17 cellular contexts compared by ENCODE assay signal in genomic region chr15:25784141-25784540, GRCh38.
DNase-seq lines count a peak whose midpoint lies in the region; FAIRE-seq and TF ChIP-seq lines count a peak whose summit lies in the region.
"Had no signal": no experiment of that assay in that cellular context is flagged by ENCODE, and none has a peak within 500 bp of the region (broad histone marks: within the 10 kb centered on the region; RNA-seq: fewer than 3 reads in every experiment).

No MANE protein-coding gene starts in this region.

- intact Hi-C loops in activated T-helper 2 cell treated with anti-CD3 and anti-CD28 coated beads, Interferon-gamma antibody, Interleukin-2, Interleukin-4, amounts not matched to agents 10 μg/mL and 5 μg/mL and 100 μg/mL, durations not matched to agents 14 hours and 24 hours and 36 hours (cut with micrococcal nuclease): no loop called here
- intact Hi-C loops in kidney (cut with DNase I) (no loop called here), tibial artery (cut with DNase I; ENCODE audit: low total_unique reads) (no loop called here)

- H3K9me3 ChIP-seq in kidney (ENCODE audit: control insufficient read depth in 1 of 2, low read length in 2 of 2) (no peaks in the 10 kb centered on the region), tibial artery (no peaks in the 10 kb centered on the region)
- H3K9me3 ChIP-seq: colonic mucosa, left ventricle myocardium inferior, tibial nerve had no signal

- H3K27ac Mint-ChIP-seq in activated CD4-positive, alpha-beta T cell treated with anti-CD3 and anti-CD28 coated beads, Interleukin-2, amount 10 ng/mL, durations not matched to agents 7 days and 5 days: peak overlapping the region; percentile 25
- H3K27ac Mint-ChIP-seq in activated T-helper 2 cell treated with anti-CD3 and anti-CD28 coated beads, Interferon-gamma antibody, Interleukin-2, Interleukin-4, amounts not matched to agents 10 μg/mL and 5 μg/mL and 100 μg/mL, durations not matched to agents 14 hours and 24 hours and 36 hours: peak overlapping the region; percentile 85

- H3K27ac ChIP-seq in kidney (ENCODE audit: low read depth in 2 of 2, low read length in 2 of 2) (no peak overlapping the region), tibial artery (peak overlapping the region; percentile 59 to 75)
- H3K27ac ChIP-seq: colonic mucosa, left ventricle myocardium inferior, tibial nerve had no signal

- no peak for DNase-seq in activated CD4-positive, alpha-beta T cell treated with anti-CD3 and anti-CD28 coated beads, Interleukin-2, amount 10 ng/mL, durations not matched to agents 7 days and 5 days
- DNase-seq in activated CD4-positive, alpha-beta T cell treated with anti-CD3 and anti-CD28 coated beads, Interleukin-2, amount 50 U/mL, for 4 hours: no peak
- no peak for DNase-seq in activated T-helper 2 cell treated with anti-CD3 and anti-CD28 coated beads, Interferon-gamma antibody, Interleukin-2, Interleukin-4, amounts not matched to agents 10 μg/mL and 5 μg/mL and 100 μg/mL, durations not matched to agents 14 hours and 24 hours and 36 hours (ENCODE audit: low spot score)
- peak; percentile 41 for DNase-seq in kidney
- DNase-seq in tibial artery: no peak
- DNase-seq in activated effector memory CD4-positive, alpha-beta T cell treated with anti-CD3 and anti-CD28 coated beads, Interleukin-2, amount 50 U/mL, for 16 hours: no peak
- DNase-seq in D341Med (ENCODE audit: low spot score): no peak
- no peak for DNase-seq in hippocampal formation (lab: John Stamatoyannopoulos, UW)
- DNase-seq: colonic mucosa; left ventricle myocardium inferior; NCI-H1436 treated with DMSO at 0.1 percent for 48 hours; NK-92 treated with Interleukin-12 subunit alpha and Interleukin-12 subunit beta, amount 100 ng/mL, for 24 hours; occipital lobe had no signal

- H3K9ac ChIP-seq in kidney (ENCODE audit: low read length in 2 of 2): no peak overlapping the region

- H3K27me3 ChIP-seq in tibial artery: no peaks in the 10 kb centered on the region
- H3K27me3 ChIP-seq: colonic mucosa, tibial nerve had no signal

- H3K4me3 ChIP-seq in kidney (ENCODE audit: low read length in 2 of 2) (no peak overlapping the region), tibial artery (no peak overlapping the region)
- H3K4me3 ChIP-seq: colonic mucosa, left ventricle myocardium inferior, tibial nerve had no signal

- TF ChIP-seq CTCF in kidney (IDR thresholded peaks at IDR 0.05; ENCODE audit: borderline replicate concordance, extremely low read depth, insufficient read depth) (no peak), tibial artery (IDR thresholded peaks at IDR 0.05) (no peak)

- POLR2A ChIA-PET in activated CD4-positive, alpha-beta T cell treated with anti-CD3 and anti-CD28 coated beads, Interleukin-2, amount 10 ng/mL, durations not matched to agents 7 days and 5 days (lab: Charles Lee): interaction anchor here (0.5 kb wide), 1 partner anchor 150 kb away, joined by 3 read pairs; no protein-coding TSS in a partner anchor

- H3K36me3 Mint-ChIP-seq in activated CD4-positive, alpha-beta T cell treated with anti-CD3 and anti-CD28 coated beads, Interleukin-2, amount 10 ng/mL, durations not matched to agents 7 days and 5 days (ENCODE audit: low read depth): peaks cover 6% of the 10 kb centered on the region
- H3K36me3 Mint-ChIP-seq in activated T-helper 2 cell treated with anti-CD3 and anti-CD28 coated beads, Interferon-gamma antibody, Interleukin-2, Interleukin-4, amounts not matched to agents 10 μg/mL and 5 μg/mL and 100 μg/mL, durations not matched to agents 14 hours and 24 hours and 36 hours (ENCODE audit: low read depth): peaks cover 24% of the 10 kb centered on the region

- CTCF ChIA-PET in activated CD4-positive, alpha-beta T cell treated with anti-CD3 and anti-CD28 coated beads, Interleukin-2, amount 10 ng/mL, durations not matched to agents 7 days and 5 days (lab: Charles Lee): interaction anchor here (1.0 to 1.4 kb wide), 3 partner anchors 12 to 150 kb away, joined by 3 to 4 read pairs (median 3); no protein-coding TSS in a partner anchor

- H3K4me1 Mint-ChIP-seq in activated CD4-positive, alpha-beta T cell treated with anti-CD3 and anti-CD28 coated beads, Interleukin-2, amount 10 ng/mL, durations not matched to agents 7 days and 5 days: peaks cover 29% of the 10 kb centered on the region
- H3K4me1 Mint-ChIP-seq in activated T-helper 2 cell treated with anti-CD3 and anti-CD28 coated beads, Interferon-gamma antibody, Interleukin-2, Interleukin-4, amounts not matched to agents 10 μg/mL and 5 μg/mL and 100 μg/mL, durations not matched to agents 14 hours and 24 hours and 36 hours (ENCODE audit: low read depth): peaks cover 35% of the 10 kb centered on the region

- no peaks in the 10 kb centered on the region for H3K9me3 Mint-ChIP-seq in activated CD4-positive, alpha-beta T cell treated with anti-CD3 and anti-CD28 coated beads, Interleukin-2, amount 10 ng/mL, durations not matched to agents 7 days and 5 days
- H3K9me3 Mint-ChIP-seq in activated T-helper 2 cell treated with anti-CD3 and anti-CD28 coated beads, Interferon-gamma antibody, Interleukin-2, Interleukin-4, amounts not matched to agents 10 μg/mL and 5 μg/mL and 100 μg/mL, durations not matched to agents 14 hours and 24 hours and 36 hours: no peaks in the 10 kb centered on the region
- H3K9me3 Mint-ChIP-seq: CD8-positive, alpha-beta T cell had no signal

- H3K27me3 Mint-ChIP-seq in activated CD4-positive, alpha-beta T cell treated with anti-CD3 and anti-CD28 coated beads, Interleukin-2, amount 10 ng/mL, durations not matched to agents 7 days and 5 days: no peaks in the 10 kb centered on the region
- no peaks in the 10 kb centered on the region for H3K27me3 Mint-ChIP-seq in activated T-helper 2 cell treated with anti-CD3 and anti-CD28 coated beads, Interferon-gamma antibody, Interleukin-2, Interleukin-4, amounts not matched to agents 10 μg/mL and 5 μg/mL and 100 μg/mL, durations not matched to agents 14 hours and 24 hours and 36 hours (ENCODE audit: low read depth)

- H3K4me3 Mint-ChIP-seq in activated CD4-positive, alpha-beta T cell treated with anti-CD3 and anti-CD28 coated beads, Interleukin-2, amount 10 ng/mL, durations not matched to agents 7 days and 5 days: no peak overlapping the region
- peak overlapping the region; percentile 37 for H3K4me3 Mint-ChIP-seq in activated T-helper 2 cell treated with anti-CD3 and anti-CD28 coated beads, Interferon-gamma antibody, Interleukin-2, Interleukin-4, amounts not matched to agents 10 μg/mL and 5 μg/mL and 100 μg/mL, durations not matched to agents 14 hours and 24 hours and 36 hours (ENCODE audit: low read depth)
- H3K4me3 Mint-ChIP-seq: CD8-positive, alpha-beta T cell had no signal

- no peak for FAIRE-seq in kidney (lab: Jason Lieb, UNC)
- FAIRE-seq: GM19239, HTR-8/SVneo had no signal

- H3K36me3 ChIP-seq in kidney (ENCODE audit: control insufficient read depth in 1 of 2, insufficient read depth in 2 of 2, low read length in 2 of 2): no peaks in the 10 kb centered on the region
- H3K36me3 ChIP-seq in tibial artery: peaks cover 13% of the 10 kb centered on the region in 3 donors
- H3K36me3 ChIP-seq: colonic mucosa, left ventricle myocardium inferior had no signal

- H3K4me1 ChIP-seq in kidney (ENCODE audit: control insufficient read depth in 1 of 2, insufficient read depth in 1 of 2, low read depth in 1 of 2, low read length in 2 of 2) (peaks cover 0 to 3% of the 10 kb centered on the region in 2 donors), tibial artery (peaks cover 0 to 78% (median 42%) of the 10 kb centered on the region in 4 donors)
- H3K4me1 ChIP-seq: colonic mucosa had no signal

Comparison
In these comparisons a context has a peak if more than half of its experiments do, and no peak if none do; other contexts are left out.
1. H3K27ac ChIP-seq: peak in tibial artery (2 of 2); none in kidney (0 of 2).